ENCODE assay signal across 8 cellular contexts in the genomic region with DNA sequence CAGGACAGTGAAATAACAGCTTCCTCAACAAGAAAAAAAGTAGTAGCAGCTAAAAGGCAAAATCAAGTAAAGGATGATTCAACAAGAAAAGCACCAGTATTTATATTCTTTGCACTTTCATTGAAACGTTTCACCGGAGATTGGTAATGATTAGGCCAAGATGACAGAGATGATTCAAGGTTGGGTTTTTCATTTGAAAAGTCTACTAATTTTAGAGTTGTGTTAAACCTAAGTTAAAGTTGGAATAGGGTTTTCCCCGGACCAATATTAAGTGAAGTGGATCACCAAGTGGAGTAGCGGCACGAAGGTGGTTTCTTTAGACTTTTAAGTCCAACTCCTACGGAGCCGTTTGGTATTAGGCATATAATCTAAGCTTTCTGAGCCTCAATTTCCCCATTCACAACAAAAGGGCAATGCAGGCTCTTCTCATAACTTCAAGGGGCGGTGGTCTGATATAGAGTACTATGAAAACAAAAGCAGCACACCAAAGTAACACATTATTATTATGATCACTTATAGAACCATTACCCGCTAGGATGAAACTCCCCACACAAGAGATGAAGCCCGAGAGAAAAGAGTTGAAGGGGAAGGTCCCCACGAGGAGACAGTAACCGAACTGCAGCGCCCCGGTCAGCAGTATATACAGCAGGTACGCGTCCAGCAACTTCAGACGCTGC. TPM values are rescaled to one million over a fixed set of nuclear protein-coding genes. Genes with fewer than 3 reads are reported as not detected.
DNase-seq lines count a peak whose midpoint lies in the region; ATAC-seq and TF ChIP-seq lines count a peak whose summit lies in the region.

No MANE protein-coding gene starts in this region.

- no peaks in the 10 kb centered on the region for H3K27me3 Mint-ChIP-seq in activated T-cell treated with anti-CD3 and anti-CD28 coated beads, Interleukin-2, amount 50 U/mL, for 72 hours (ENCODE audit: low read depth)

- ATAC-seq in activated T-cell treated with anti-CD3 and anti-CD28 coated beads, Interleukin-2, amount 50 U/mL, for 72 hours (replicated peaks in 1 of 2), result peak; percentile 26 to 30
- ATAC-seq in upper lobe of left lung (ENCODE audit: low FRiP score in 2 of 2) (no peak), HG02885 (IDR thresholded peaks at IDR 0.05; ENCODE audit: poor library complexity, unreplicated experiment) (no peak)

- in situ Hi-C loops in KBM-7 (cut with MboI; ENCODE audit: low pct_unique_long_range_greater_than_20kb, low sequenced_read_pairs), result no loop called here

- H3K4me1 ChIP-seq in adipocyte (ENCODE audit: control insufficient read depth, insufficient read depth, low read length) (peaks cover 35% of the 10 kb centered on the region), upper lobe of left lung (peaks cover 30 to 47% (median 39%) of the 10 kb centered on the region in 4 donors)

- peak overlapping the region; percentile 87 to 95 (median 92) for H3K27ac ChIP-seq in upper lobe of left lung

- TF ChIP-seq EP300 in upper lobe of left lung (IDR thresholded peaks at IDR 0.05), result no peak

- no peaks in the 10 kb centered on the region for H3K9me3 ChIP-seq in adipocyte (ENCODE audit: control insufficient read depth, low read length)
- H3K9me3 ChIP-seq in upper lobe of left lung, result no peaks in the 10 kb centered on the region

- peak overlapping the region; percentile 88 to 99 for H3K4me3 Mint-ChIP-seq in activated T-cell treated with anti-CD3 and anti-CD28 coated beads, Interleukin-2, amount 50 U/mL, for 72 hours

- WGBS in lower leg skin, 2 donors, result 1% methylated on average over 17 of the region's 17 CpGs
- WGBS in upper lobe of left lung, 2 donors, result 2% methylated on average over 17 of the region's 17 CpGs

- H3K4me1 Mint-ChIP-seq in activated T-cell treated with anti-CD3 and anti-CD28 coated beads, Interleukin-2, amount 50 U/mL, for 72 hours (ENCODE audit: low read depth), result peaks cover 91% of the 10 kb centered on the region

- TF ChIP-seq CTCF in lower leg skin (IDR thresholded peaks at IDR 0.05) (no peak), upper lobe of left lung (IDR thresholded peaks at IDR 0.05) (no peak)

- H3K27me3 ChIP-seq in adipocyte (replicated peaks; ENCODE audit: control insufficient read depth, insufficient read depth, low read length) (no peaks in the 10 kb centered on the region), upper lobe of left lung (no peaks in the 10 kb centered on the region)

- H3K27ac Mint-ChIP-seq in activated T-cell treated with anti-CD3 and anti-CD28 coated beads, Interleukin-2, amount 50 U/mL, for 72 hours, result peak overlapping the region; percentile 97

- H3K9ac ChIP-seq in adipocyte (ENCODE audit: low read length), result peak overlapping the region; percentile 99

- peaks cover 6 to 15% of the 10 kb centered on the region in 2 donors for H3K36me3 Mint-ChIP-seq in activated T-cell treated with anti-CD3 and anti-CD28 coated beads, Interleukin-2, amount 50 U/mL, for 72 hours (ENCODE audit: insufficient read depth in 2 of 2)

- H3K9me3 Mint-ChIP-seq in activated T-cell treated with anti-CD3 and anti-CD28 coated beads, Interleukin-2, amount 50 U/mL, for 72 hours, result no peaks in the 10 kb centered on the region

- H3K36me3 ChIP-seq in adipocyte (ENCODE audit: control insufficient read depth, insufficient read depth, low read length, severe bottlenecking) (peaks cover 8% of the 10 kb centered on the region), upper lobe of left lung (peaks cover 0 to 3% (median 0%) of the 10 kb centered on the region in 4 donors)

- TF ChIP-seq POLR2A in lower leg skin (IDR thresholded peaks at IDR 0.05), result no peak
- no peak for TF ChIP-seq POLR2A in upper lobe of left lung (IDR thresholded peaks at IDR 0.05)

- H3K4me3 ChIP-seq in adipocyte (ENCODE audit: low read length) (peak overlapping the region; percentile 99), lower leg skin (ENCODE audit: low read depth, poor library complexity, severe bottlenecking) (peak overlapping the region; percentile 66), upper lobe of left lung (peak overlapping the region; percentile 65 to 85 (median 73))

- DNase-seq in activated T-cell treated with anti-CD3 and anti-CD28 coated beads, Interleukin-2, amount 50 U/mL, for 72 hours, result peak in 1 of 2 donors; percentile 21
- no peak for DNase-seq in activated T-cell treated with anti-CD3 and anti-CD28 coated beads, Interleukin-2, amount 50 U/mL, for 1 hour
- DNase-seq in adipocyte (ENCODE audit: low read depth) (peak; percentile 50), lower leg skin (ENCODE audit: low spot score in 2 of 2) (no peak), upper lobe of left lung (no peak), activated gamma-delta T cell (lab: John Stamatoyannopoulos, UW) (no peak), KBM-7 (no peak)

- intact Hi-C loops in lower leg skin (cut with DNase I; ENCODE audit: low total_unique reads), result no loop called here

RNA-seq across cellular contexts. Expression of a gene that starts 0.5 kb away (rescaled TPM):
- 100 to 1,000 TPM; 165 to 188 TPM for total RNA-seq in activated T-cell treated with anti-CD3 and anti-CD28 coated beads, Interleukin-2, amount 50 U/mL, for 72 hours
- total RNA-seq in lower leg skin (100 to 1,000 TPM; 103 to 131 (median 124) TPM), upper lobe of left lung (100 to 1,000 TPM in 4 of 6 donors, 10 to 100 TPM in 1, 1 to 10 TPM in 1; 8.4 to 188 (median 134) TPM)

RNA-seq across cellular contexts. Expression of a gene that starts 9.5 kb away (rescaled TPM):
- total RNA-seq in activated T-cell treated with anti-CD3 and anti-CD28 coated beads, Interleukin-2, amount 50 U/mL, for 72 hours, result 10 to 100 TPM; 18.8 to 21.9 TPM
- total RNA-seq in lower leg skin (10 to 100 TPM; 20.5 to 29.3 (median 28.5) TPM), upper lobe of left lung (10 to 100 TPM; 20.1 to 31.3 (median 26.1) TPM)

RNA-seq across cellular contexts. Expression of a gene that starts 55.6 kb away (rescaled TPM):
- not detected for total RNA-seq in activated T-cell treated with anti-CD3 and anti-CD28 coated beads, Interleukin-2, amount 50 U/mL, for 72 hours
- not detected for total RNA-seq in lower leg skin
- under 1 TPM in 1 of 6 donors, not detected in 5; 0.30 TPM for total RNA-seq in upper lobe of left lung

Comparison
In these comparisons a context has a peak if more than half of its experiments do, and no peak if none do; other contexts are left out.
1. ATAC-seq: peak in activated T-cell treated with anti-CD3 and anti-CD28 coated beads, Interleukin-2, amount 50 U/mL, for 72 hours (2 of 2); none in upper lobe of left lung (0 of 2) and HG02885 (single experiment).
2. Peak in every context shown above with its lines, with median percentiles within 50 percentile points of each other: H3K4me3 ChIP-seq.